10 cellular contexts compared by ENCODE assay signal in the genomic region with DNA sequence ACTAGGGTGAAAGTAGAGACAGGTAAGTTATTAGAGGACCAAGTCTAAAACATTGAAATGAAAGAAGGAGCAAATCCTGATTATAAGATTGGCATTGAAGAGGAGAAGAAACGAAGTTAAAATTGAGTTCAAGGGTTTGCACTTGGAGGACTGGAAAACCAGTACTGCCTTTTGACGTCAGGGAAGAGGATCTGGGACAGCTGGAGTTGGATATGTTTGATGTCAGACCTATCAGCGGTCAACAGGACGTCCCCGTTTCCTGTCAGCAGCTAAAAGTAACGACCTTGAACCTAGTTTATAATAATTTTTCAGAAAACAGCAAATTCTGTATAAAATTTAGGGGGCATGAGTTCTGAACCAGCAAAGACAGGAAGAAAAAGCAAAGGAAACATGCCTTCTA. TPM values are rescaled to one million over a fixed set of nuclear protein-coding genes. Genes with fewer than 3 reads are reported as not detected.
DNase-seq lines count a peak whose midpoint lies in the region; FAIRE-seq and TF ChIP-seq lines count a peak whose summit lies in the region.
"Had no signal": no experiment of that assay in that cellular context is flagged by ENCODE, and none has a peak within 500 bp of the region (broad histone marks: within the 10 kb centered on the region; RNA-seq: fewer than 3 reads in every experiment).

No MANE protein-coding gene starts in this region.

- no peaks in the 10 kb centered on the region for H3K27me3 ChIP-seq in adipocyte (replicated peaks; ENCODE audit: control insufficient read depth, insufficient read depth, low read length)
- H3K27me3 ChIP-seq in spleen (replicated peaks in 1 of 7) = peaks cover 0 to 40% (median 22%) of the 10 kb centered on the region in 7 donors

- no peak for DNase-seq in T-helper 1 cell
- DNase-seq in adipocyte (ENCODE audit: low read depth) = no peak
- DNase-seq in left kidney (ENCODE audit: low read depth, low spot score) = peak; percentile 56
- DNase-seq in spleen = no peak
- no peak for DNase-seq in erythroblast (lab: John Stamatoyannopoulos, UW)
- DNase-seq in SW480 (ENCODE audit: low spot score) = no peak
- DNase-seq in RCC 7860 (ENCODE audit: low spot score) = no peak

- H3K36me3 Mint-ChIP-seq in T-helper 1 cell treated with Interleukin-12 subunit alpha and Interleukin-12 subunit beta and Interleukin-4 antibody, amounts not matched to agents 30 μg/mL and 1 μg/mL, for 36 hours (ENCODE audit: low read depth) = peaks cover 1% of the 10 kb centered on the region

- peaks cover 10% of the 10 kb centered on the region for H3K36me3 ChIP-seq in adipocyte (ENCODE audit: control insufficient read depth, insufficient read depth, low read length, severe bottlenecking)
- no peaks in the 10 kb centered on the region for H3K36me3 ChIP-seq in spleen

- no peak overlapping the region for H3K27ac Mint-ChIP-seq in T-helper 1 cell treated with Interleukin-12 subunit alpha and Interleukin-12 subunit beta and Interleukin-4 antibody, amounts not matched to agents 30 μg/mL and 1 μg/mL, for 36 hours

- no peak for TF ChIP-seq POLR2A in spleen (IDR thresholded peaks at IDR 0.05)
- TF ChIP-seq POLR2A in erythroblast (IDR thresholded peaks at IDR 0.05; ENCODE audit: low read length) = no peak

- H3K4me3 ChIP-seq in adipocyte (ENCODE audit: low read length) = peak overlapping the region; percentile 95
- H3K4me3 ChIP-seq in spleen = peak overlapping the region in 3 of 8 donors; percentile 55 to 82 (median 77)

- FAIRE-seq in RCC 7860 (lab: Jason Lieb, UNC) = no peak
- FAIRE-seq: G401.6 had no signal

- peak overlapping the region in 7 of 8 donors; percentile 83 to 93 (median 88) for H3K27ac ChIP-seq in spleen
- H3K27ac ChIP-seq: 22Rv1 had no signal

- H3K9me3 ChIP-seq in adipocyte (ENCODE audit: control insufficient read depth, low read length) (peaks cover 6% of the 10 kb centered on the region), spleen (peaks cover 0 to 9% (median 7%) of the 10 kb centered on the region in 8 donors)

- peak overlapping the region; percentile 97 for H3K9ac ChIP-seq in adipocyte (ENCODE audit: low read length)

- H3K27me3 Mint-ChIP-seq in T-helper 1 cell treated with Interleukin-12 subunit alpha and Interleukin-12 subunit beta and Interleukin-4 antibody, amounts not matched to agents 30 μg/mL and 1 μg/mL, for 36 hours (ENCODE audit: low read depth) = peaks cover 67% of the 10 kb centered on the region

- H3K4me1 Mint-ChIP-seq in T-helper 1 cell treated with Interleukin-12 subunit alpha and Interleukin-12 subunit beta and Interleukin-4 antibody, amounts not matched to agents 30 μg/mL and 1 μg/mL, for 36 hours (ENCODE audit: low read depth) = peaks cover 22% of the 10 kb centered on the region

- H3K9me3 Mint-ChIP-seq in T-helper 1 cell treated with Interleukin-12 subunit alpha and Interleukin-12 subunit beta and Interleukin-4 antibody, amounts not matched to agents 30 μg/mL and 1 μg/mL, for 36 hours = no peaks in the 10 kb centered on the region

- no peak for TF ChIP-seq CTCF in spleen (IDR thresholded peaks at IDR 0.05 in 8 of 11, conservative IDR thresholded peaks at IDR 0.05 in 3 of 11)

- peaks cover 35% of the 10 kb centered on the region for H3K4me1 ChIP-seq in adipocyte (ENCODE audit: control insufficient read depth, insufficient read depth, low read length)
- peaks cover 4 to 44% (median 39%) of the 10 kb centered on the region in 6 donors for H3K4me1 ChIP-seq in spleen

- H3K4me3 Mint-ChIP-seq in T-helper 1 cell treated with Interleukin-12 subunit alpha and Interleukin-12 subunit beta and Interleukin-4 antibody, amounts not matched to agents 30 μg/mL and 1 μg/mL, for 36 hours = peak overlapping the region; percentile 40

- 26 to 39% (median 34%) methylated on average over 6 of the region's 6 CpGs for WGBS in spleen, 5 donors

- intact Hi-C loops in spleen (cut with DNase I; ENCODE audit: low total_unique reads) = no loop called here

RNA-seq across cellular contexts. Expression of a gene that starts 1.2 kb away (rescaled TPM):
- 100 to 1,000 TPM in 5 of 7 donors, 10 to 100 TPM in 2; 48.1 to 178 (median 101) TPM for total RNA-seq in spleen
- 10 to 100 TPM in 2 of 3 donors, 1 to 10 TPM in 1; 6.8 to 13.3 (median 12.9) TPM for polyA plus RNA-seq in spleen
